In genomic region chr19:45681391-45682015, GRCh38 we compare ENCODE assay signal across 7 cellular contexts. TPM values are rescaled to one million over a fixed set of nuclear protein-coding genes. Genes with fewer than 3 reads are reported as not detected.
DNase-seq lines count a peak whose midpoint lies in the region; ATAC-seq, FAIRE-seq and TF ChIP-seq lines count a peak whose summit lies in the region.

No MANE protein-coding gene starts in this region.

- peak; percentile 66 for ATAC-seq in HG03159 (IDR thresholded peaks at IDR 0.05; ENCODE audit: unreplicated experiment)

- H3K27ac Mint-ChIP-seq in chondrocyte (ENCODE audit: unreplicated experiment), result peak overlapping the region; percentile 89

- DNase-seq in GM18507 (ENCODE audit: extremely low spot score, insufficient read length, low read depth), result no peak
- DNase-seq in NCI-H345 (lab: John Stamatoyannopoulos, UW), result peak; percentile 69
- peak; percentile 91 for DNase-seq in activated CD4-positive, CD25-positive, alpha-beta regulatory T cell treated with anti-CD3 and anti-CD28 coated beads, Interleukin-2, amount 50 U/mL, for 72 hours
- peak; percentile 92 for DNase-seq in chondrocyte (ENCODE audit: low spot score)
- DNase-seq in kidney tubule cell (ENCODE audit: low spot score), result peak; percentile 89
- DNase-seq in stimulated activated CD4-positive, alpha-beta T cell treated with anti-CD3 and anti-CD28 coated beads, Interleukin-15, amount 100 ng/mL, for 24 hours, result peak; percentile 87

- H3K36me3 Mint-ChIP-seq in chondrocyte (ENCODE audit: low read depth), result peaks cover 5% of the 10 kb centered on the region

- H3K9me3 Mint-ChIP-seq in chondrocyte (ENCODE audit: low read depth), result no peaks in the 10 kb centered on the region

- H3K4me1 Mint-ChIP-seq in chondrocyte (ENCODE audit: low read depth), result peaks cover 21% of the 10 kb centered on the region

- peak overlapping the region; percentile 74 for H3K4me3 Mint-ChIP-seq in chondrocyte (ENCODE audit: unreplicated experiment)

- H3K27me3 Mint-ChIP-seq in chondrocyte (ENCODE audit: low read depth), result peaks cover 3% of the 10 kb centered on the region

- TF ChIP-seq CTCF in chondrocyte (IDR thresholded peaks at IDR 0.05), result peak; percentile 97

- peak; percentile 60 for FAIRE-seq in GM18507 (lab: Jason Lieb, UNC)

RNA-seq across cellular contexts. Expression of gene SNRPD2, which starts 10.2 kb away (rescaled TPM):
- 310 to 361 TPM (median 314 TPM) in 3 replicates for total RNA-seq in chondrocyte

RNA-seq across cellular contexts. Expression of gene QPCTL, which starts 11.0 kb away (rescaled TPM):
- total RNA-seq in chondrocyte, result 11.9 to 13.7 TPM (median 13.4 TPM) in 3 replicates

RNA-seq across cellular contexts. Expression of gene GIPR, which starts 13.5 kb away (rescaled TPM):
- total RNA-seq in chondrocyte, result 0.41 to 2.4 TPM (median 1.3 TPM) in 3 replicates

RNA-seq across cellular contexts. Expression of gene EML2, which starts 42.3 kb away (rescaled TPM):
- 20.5 to 28.3 TPM (median 22.4 TPM) in 3 replicates for total RNA-seq in chondrocyte

RNA-seq across cellular contexts. Expression of gene FBXO46, which starts 49.2 kb away (rescaled TPM):
- 12.7 to 14.8 TPM (median 14.3 TPM) in 3 replicates for total RNA-seq in chondrocyte
